29 cellular contexts compared by ENCODE assay signal in the genomic region with DNA sequence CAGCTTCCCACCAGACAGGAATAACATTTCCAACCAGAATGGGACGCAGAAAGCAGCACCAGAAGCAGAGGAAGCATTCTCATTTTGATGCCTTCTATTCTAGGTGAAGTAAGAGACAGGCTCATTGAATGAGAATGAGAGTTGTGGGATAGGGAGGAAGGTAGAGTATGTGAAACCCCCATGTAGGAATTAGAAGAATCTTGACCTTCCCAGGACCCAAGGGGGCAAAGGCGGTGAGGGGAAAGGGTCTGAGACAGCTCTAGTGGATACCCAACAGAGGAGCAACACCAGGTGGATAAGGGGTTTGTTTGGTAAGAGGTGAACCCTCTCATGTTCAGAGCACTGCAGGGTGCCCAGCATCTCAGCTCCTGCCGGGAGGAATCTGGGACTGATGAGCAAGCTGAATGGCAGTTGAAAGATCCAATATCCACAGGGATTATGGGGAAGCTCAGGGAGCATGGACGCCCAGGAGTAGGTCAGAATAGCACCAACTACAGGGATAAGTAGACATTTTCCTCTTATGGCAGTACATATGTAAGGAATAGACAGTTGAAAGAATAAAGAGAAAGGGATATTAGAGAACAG.
A peak's percentile ranks its signal among the peaks of the same experiment; 100 is the strongest.
DNase-seq lines count a peak whose midpoint lies in the region; ATAC-seq and TF ChIP-seq lines count a peak whose summit lies in the region.
"Had no signal": no experiment of that assay in that cellular context is flagged by ENCODE, and none has a peak within 500 bp of the region (broad histone marks: within the 10 kb centered on the region; RNA-seq: fewer than 3 reads in every experiment).

No MANE protein-coding gene starts in this region.

- ATAC-seq in CD4-positive, alpha-beta T cell (ENCODE audit: poor library complexity), result no peak
- ATAC-seq in GM23338, result peak; percentile 84
- ATAC-seq in effector memory CD8-positive, alpha-beta T cell (replicated peaks), result no peak
- ATAC-seq in naive thymus-derived CD8-positive, alpha-beta T cell, result no peak
- no peak for ATAC-seq in body of pancreas
- ATAC-seq: activated CD8-positive, alpha-beta memory T cell treated with anti-CD3 and anti-CD28 coated beads, Interleukin-2, amount 10 ng/mL, durations not matched to agents 7 days and 5 days; left cardiac atrium had no signal

- intact Hi-C loops in CD4-positive, alpha-beta T cell (cut with DNase I, micrococcal nuclease), result loop anchor here in 1 of 2 experiments (5.0 kb wide), 1 partner anchor 34 kb away; no protein-coding TSS in a partner anchor
- intact Hi-C loops in body of pancreas (cut with DNase I), result no loop called here

- WGBS in body of pancreas, 2 donors, result 90 to 92% methylated on average over 4 of the region's 4 CpGs

- peaks cover 56% of the 10 kb centered on the region for H3K4me1 Mint-ChIP-seq in CD4-positive, alpha-beta T cell (ENCODE audit: low read depth)
- H3K4me1 Mint-ChIP-seq in GM23338, result peaks cover 10% of the 10 kb centered on the region
- H3K4me1 Mint-ChIP-seq in effector memory CD8-positive, alpha-beta T cell (ENCODE audit: low read depth in 2 of 2), result peaks cover 31 to 60% of the 10 kb centered on the region in 2 donors
- H3K4me1 Mint-ChIP-seq in naive thymus-derived CD8-positive, alpha-beta T cell, result peaks cover 27 to 56% (median 45%) of the 10 kb centered on the region in 4 donors
- H3K4me1 Mint-ChIP-seq: activated CD8-positive, alpha-beta memory T cell treated with anti-CD3 and anti-CD28 coated beads, Interleukin-2, amount 10 ng/mL, durations not matched to agents 7 days and 5 days had no signal

- H3K36me3 Mint-ChIP-seq in CD4-positive, alpha-beta T cell (ENCODE audit: low read depth), result peaks cover 45% of the 10 kb centered on the region
- no peaks in the 10 kb centered on the region for H3K36me3 Mint-ChIP-seq in GM23338 (ENCODE audit: low read depth)
- H3K36me3 Mint-ChIP-seq in effector memory CD8-positive, alpha-beta T cell (ENCODE audit: insufficient read depth), result peaks cover 2% of the 10 kb centered on the region
- H3K36me3 Mint-ChIP-seq in naive thymus-derived CD8-positive, alpha-beta T cell, result peaks cover 7 to 21% (median 13%) of the 10 kb centered on the region in 3 donors

- no peak overlapping the region for H3K4me2 ChIP-seq in GM23338
- H3K4me2 ChIP-seq: BLaER1, smooth muscle cell had no signal

- POLR2A ChIA-PET in CD4-positive, alpha-beta T cell (lab: Charles Lee), result interaction anchor here (0.6 kb wide), 1 partner anchor 183 kb away, joined by 3 read pairs; no protein-coding TSS in a partner anchor
- POLR2A ChIA-PET in naive thymus-derived CD8-positive, alpha-beta T cell (lab: Charles Lee), result interaction anchor here (0.7 kb wide), 1 partner anchor 119 kb away, joined by 3 read pairs; no protein-coding TSS in a partner anchor

- no peak overlapping the region for H2AFZ ChIP-seq in GM23338
- H2AFZ ChIP-seq: GM23248 had no signal

- TF ChIP-seq POLR2A in body of pancreas (IDR thresholded peaks at IDR 0.05), result no peak

- H3K79me2 ChIP-seq in GM23338 (replicated peaks; ENCODE audit: insufficient read depth), result 0 out of 2 replicates have a peak, but pooled peaks cover 3% of the 10 kb centered on the region

- H3K27me3 ChIP-seq in CD4-positive, alpha-beta T cell (ENCODE audit: control insufficient read depth, insufficient read depth, low read length), result no peaks in the 10 kb centered on the region
- H3K27me3 ChIP-seq in GM23338 (ENCODE audit: insufficient read depth), result no peaks in the 10 kb centered on the region
- H3K27me3 ChIP-seq in body of pancreas, result no peaks in the 10 kb centered on the region
- H3K27me3 ChIP-seq: BLaER1, brain microvascular endothelial cell, heart left ventricle, tibial nerve had no signal

- CTCF ChIA-PET in CD4-positive, alpha-beta T cell (lab: Charles Lee), result no interaction called here

- peak overlapping the region; percentile 41 for H3K27ac Mint-ChIP-seq in CD4-positive, alpha-beta T cell
- no peak overlapping the region for H3K27ac Mint-ChIP-seq in GM23338
- peak overlapping the region; percentile 49 to 77 for H3K27ac Mint-ChIP-seq in effector memory CD8-positive, alpha-beta T cell
- H3K27ac Mint-ChIP-seq in naive thymus-derived CD8-positive, alpha-beta T cell, result peak overlapping the region; percentile 3 to 61 (median 34)
- H3K27ac Mint-ChIP-seq: activated CD4-positive, alpha-beta T cell treated with anti-CD3 and anti-CD28 coated beads, Interleukin-2, amount 10 ng/mL, durations not matched to agents 7 days and 5 days; activated CD8-positive, alpha-beta memory T cell treated with anti-CD3 and anti-CD28 coated beads, Interleukin-2, amount 10 ng/mL, durations not matched to agents 7 days and 5 days had no signal

- H3K9me2 ChIP-seq in GM23338 (ENCODE audit: insufficient read depth), result no peaks in the 10 kb centered on the region

- H3K4me1 ChIP-seq in GM23338 (ENCODE audit: insufficient read depth) (peaks cover 12% of the 10 kb centered on the region), body of pancreas (no peaks in the 10 kb centered on the region)
- H3K4me1 ChIP-seq: BLaER1, tibial nerve had no signal

- no peak for DNase-seq in CD4-positive, alpha-beta T cell
- DNase-seq in GM23338 (ENCODE audit: low spot score), result peak; percentile 62
- no peak for DNase-seq in effector memory CD8-positive, alpha-beta T cell
- peak in 1 of 10 donors; percentile 37 for DNase-seq in naive thymus-derived CD8-positive, alpha-beta T cell
- DNase-seq in NCI-H2081 (lab: John Stamatoyannopoulos, UW), result no peak
- DNase-seq in HUDEP-2 (lab: John Stamatoyannopoulos, UW; ENCODE audit: unreplicated experiment in 76 of 76), result no peak
- DNase-seq in body of pancreas, result no peak
- no peak for DNase-seq in GOT3 (lab: John Stamatoyannopoulos, UW)
- DNase-seq: activated CD4-positive, alpha-beta T cell treated with anti-CD3 and anti-CD28 coated beads, Interleukin-2, amount 10 ng/mL, durations not matched to agents 7 days and 5 days; activated CD8-positive, alpha-beta memory T cell treated with anti-CD3 and anti-CD28 coated beads, Interleukin-2, amount 10 ng/mL, durations not matched to agents 7 days and 5 days; activated naive CD4-positive, alpha-beta T cell; activated T-cell treated with anti-CD3 and anti-CD28 coated beads, Interleukin-2, amount 50 U/mL, for 48 hours; brain microvascular endothelial cell; DMS79 treated with DMSO at 0.1 percent for 48 hours; effector CD4-positive, alpha-beta T cell; GM23248; heart left ventricle; left cardiac atrium; NCI-H1105; NCI-H187 treated with DMSO at 0.1 percent for 48 hours; NCI-H524; nucleus accumbens; SHP77 treated with DMSO at 0.1 percent for 48 hours; stimulated activated CD4-positive, alpha-beta T cell treated with anti-CD3 and anti-CD28 coated beads, Interleukin-2, amount 100 ng/mL, for 24 hours; T1000; WERI-Rb-1 had no signal

- H3K27ac ChIP-seq in CD4-positive, alpha-beta T cell (ENCODE audit: low read depth, low read length), result no peak overlapping the region
- H3K27ac ChIP-seq in GM23338 (ENCODE audit: low read depth), result no peak overlapping the region
- no peak overlapping the region for H3K27ac ChIP-seq in body of pancreas
- H3K27ac ChIP-seq: BLaER1, brain microvascular endothelial cell, GM23248, heart left ventricle, tibial nerve, WERI-Rb-1 had no signal

- no peak overlapping the region for H3K4me3 ChIP-seq in GM23338
- no peak overlapping the region for H3K4me3 ChIP-seq in body of pancreas
- H3K4me3 ChIP-seq: BLaER1, GM23248, heart left ventricle, smooth muscle cell, tibial nerve had no signal

- no peaks in the 10 kb centered on the region for H3K27me3 Mint-ChIP-seq in CD4-positive, alpha-beta T cell
- H3K27me3 Mint-ChIP-seq in GM23338 (ENCODE audit: insufficient read depth, low read depth, poor library complexity), result peaks cover 6% of the 10 kb centered on the region
- H3K27me3 Mint-ChIP-seq in effector memory CD8-positive, alpha-beta T cell, result no peaks in the 10 kb centered on the region
- H3K27me3 Mint-ChIP-seq in naive thymus-derived CD8-positive, alpha-beta T cell, result no peaks in the 10 kb centered on the region
- H3K27me3 Mint-ChIP-seq: activated CD4-positive, alpha-beta T cell treated with anti-CD3 and anti-CD28 coated beads, Interleukin-2, amount 10 ng/mL, durations not matched to agents 7 days and 5 days; activated CD8-positive, alpha-beta memory T cell treated with anti-CD3 and anti-CD28 coated beads, Interleukin-2, amount 10 ng/mL, durations not matched to agents 7 days and 5 days had no signal

- no peak for TF ChIP-seq CTCF in CD4-positive, alpha-beta T cell (IDR thresholded peaks at IDR 0.05)
- TF ChIP-seq CTCF in GM23338 (conservative IDR thresholded peaks at IDR 0.05; ENCODE audit: low read depth in 2 of 2) (no peak), body of pancreas (IDR thresholded peaks at IDR 0.05) (no peak)

- H3K9me3 Mint-ChIP-seq in CD4-positive, alpha-beta T cell, result peaks cover 4% of the 10 kb centered on the region
- H3K9me3 Mint-ChIP-seq in GM23338, result peaks cover 3% of the 10 kb centered on the region; the same call in 2 of the 3 replicates
- no peaks in the 10 kb centered on the region for H3K9me3 Mint-ChIP-seq in effector memory CD8-positive, alpha-beta T cell
- H3K9me3 Mint-ChIP-seq in naive thymus-derived CD8-positive, alpha-beta T cell, result peaks cover 0 to 20% (median 5%) of the 10 kb centered on the region in 9 donors

- no peak overlapping the region for H3K4me3 Mint-ChIP-seq in CD4-positive, alpha-beta T cell
- no peak overlapping the region for H3K4me3 Mint-ChIP-seq in GM23338
- H3K4me3 Mint-ChIP-seq in effector memory CD8-positive, alpha-beta T cell, result no peak overlapping the region
- no peak overlapping the region for H3K4me3 Mint-ChIP-seq in naive thymus-derived CD8-positive, alpha-beta T cell
- H3K4me3 Mint-ChIP-seq: activated CD4-positive, alpha-beta T cell treated with anti-CD3 and anti-CD28 coated beads, Interleukin-2, amount 10 ng/mL, durations not matched to agents 7 days and 5 days; activated CD8-positive, alpha-beta memory T cell treated with anti-CD3 and anti-CD28 coated beads, Interleukin-2, amount 10 ng/mL, durations not matched to agents 7 days and 5 days had no signal

- H4K20me1 ChIP-seq in GM23338 (replicated peaks; ENCODE audit: insufficient read depth), result no peaks in the 10 kb centered on the region

- no peaks in the 10 kb centered on the region for H3K36me3 ChIP-seq in GM23338 (ENCODE audit: insufficient read depth)
- no peaks in the 10 kb centered on the region for H3K36me3 ChIP-seq in body of pancreas (replicated peaks in 1 of 2; ENCODE audit: insufficient read depth in 1 of 2, low read depth in 2 of 2)
- H3K36me3 ChIP-seq: brain microvascular endothelial cell, heart left ventricle, tibial nerve, WERI-Rb-1 had no signal

- H3F3A ChIP-seq in GM23338 (replicated peaks; ENCODE audit: low read depth), result no peaks in the 10 kb centered on the region

- H3K9me3 ChIP-seq in CD4-positive, alpha-beta T cell (ENCODE audit: control insufficient read depth, low read length), result peaks cover 2% of the 10 kb centered on the region
- H3K9me3 ChIP-seq in body of pancreas, result no peaks in the 10 kb centered on the region
